In genomic region chr6:163162874-163163213, GRCh38 we compare ENCODE assay signal across 20 cellular contexts.
"Had no signal": no experiment of that assay in that cellular context is flagged by ENCODE, and none has a peak within 500 bp of the region (broad histone marks: within the 10 kb centered on the region; RNA-seq: fewer than 3 reads in every experiment).

No MANE protein-coding gene starts in this region.

- H3K27me3 ChIP-seq: ascending aorta, brain microvascular endothelial cell, gastroesophageal sphincter, heart left ventricle, tibial artery had no signal

- ATAC-seq: activated CD8-positive, alpha-beta T cell treated with anti-CD3 and anti-CD28 coated beads, Interleukin-2, amount 10 ng/mL, durations not matched to agents 7 days and 5 days; activated naive CD4-positive, alpha-beta T cell treated with anti-CD3 and anti-CD28 coated beads, Interleukin-2, amount 50 U/mL, for 72 hours; activated T-helper 17 cell treated with anti-CD3 and anti-CD28 coated beads, Interleukin-2, amount 50 U/mL, for 72 hours; gastroesophageal sphincter; heart left ventricle; left colon; lower lobe of right lung; stimulated activated naive CD8-positive, alpha-beta T cell treated with anti-CD3 and anti-CD28 coated beads, Interleukin-15, Interleukin-2, amounts not matched to agents 100 U/mL and 50 U/mL, for 24 hours had no signal

- H3K27ac ChIP-seq: ascending aorta, brain microvascular endothelial cell, gastroesophageal sphincter, heart left ventricle, lower lobe of right lung, tibial artery, WERI-Rb-1 had no signal

- H3K4me3 ChIP-seq: ascending aorta, gastroesophageal sphincter, heart left ventricle, lower lobe of right lung, tibial artery had no signal

- H3K9me3 ChIP-seq: ascending aorta, gastroesophageal sphincter, heart left ventricle, lower lobe of right lung, tibial artery had no signal

- H3K4me1 ChIP-seq: ascending aorta, gastroesophageal sphincter, lower lobe of right lung, tibial artery had no signal

- DNase-seq: activated CD4-positive, alpha-beta T cell treated with anti-CD3 and anti-CD28 coated beads for 1 hour; activated CD4-positive, alpha-beta T cell treated with anti-CD3 and anti-CD28 coated beads, Interleukin-2, amount 50 U/mL, for 1 hour; activated CD8-positive, alpha-beta T cell treated with anti-CD3 and anti-CD28 coated beads, Interleukin-2, amount 10 ng/mL, durations not matched to agents 7 days and 5 days; activated T-cell treated with anti-CD3 and anti-CD28 coated beads, Interleukin-2, amount 50 U/mL, for 1 hour; brain microvascular endothelial cell; central memory CD4-positive, alpha-beta T cell; heart left ventricle; left colon; lower lobe of right lung; naive B cell; stimulated activated CD4-positive, alpha-beta T cell treated with anti-CD3 and anti-CD28 coated beads, Interleukin-4, amount 100 ng/mL, for 24 hours; stimulated activated naive CD8-positive, alpha-beta T cell treated with anti-CD3 and anti-CD28 coated beads, Interleukin-15, Interleukin-2, amounts not matched to agents 100 U/mL and 50 U/mL, for 24 hours; tibial artery; WERI-Rb-1 had no signal

- FAIRE-seq: colon, islet of Langerhans had no signal

- H3K36me3 ChIP-seq: ascending aorta, brain microvascular endothelial cell, gastroesophageal sphincter, heart left ventricle, lower lobe of right lung, tibial artery, WERI-Rb-1 had no signal
